1 cellular context compared by ENCODE assay signal in the genomic region with DNA sequence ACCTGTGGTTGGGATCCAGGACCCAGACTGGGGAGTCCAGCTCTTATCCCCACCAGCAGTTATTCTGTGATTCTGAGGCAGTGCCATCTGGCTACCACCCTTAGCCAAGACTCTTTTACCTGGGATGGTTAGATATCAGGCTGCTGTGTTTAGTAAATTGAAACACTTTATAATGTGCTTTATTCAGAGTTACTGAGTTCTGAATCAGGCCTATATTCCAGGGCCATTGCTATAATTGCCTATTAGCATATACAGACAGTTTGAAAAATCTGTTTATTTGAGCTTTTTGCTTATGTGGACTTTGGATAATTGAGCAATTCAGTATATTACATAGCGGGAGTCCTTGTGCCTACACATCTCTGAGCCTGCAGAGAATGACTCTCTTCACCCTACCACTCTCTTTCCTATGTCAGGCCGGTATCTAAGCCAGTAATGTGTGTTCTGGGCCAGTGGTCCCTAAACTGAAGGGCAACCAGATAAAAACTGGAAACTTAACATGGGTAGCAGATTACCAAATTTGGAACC.
TF ChIP-seq lines count a peak whose summit lies in the region.

No MANE protein-coding gene starts in this region.

TF ChIP-seq in endothelial cell of umbilical vein, 7 proteins besides CTCF, POLR2A, EP300 and RAD21 (continued from another document):
- no peak for TF ChIP-seq FOS (IDR thresholded peaks at IDR 0.05; ENCODE audit: borderline replicate concordance, insufficient read depth, low read length)
- TF ChIP-seq JUN (IDR thresholded peaks at IDR 0.05; ENCODE audit: borderline replicate concordance, insufficient read depth, insufficient read length, low read depth): no peak
- TF ChIP-seq MAX (IDR thresholded peaks at IDR 0.05; ENCODE audit: insufficient read depth, insufficient read length): no peak
- TF ChIP-seq GATA2 (IDR thresholded peaks at IDR 0.05; ENCODE audit: insufficient read depth, insufficient read length, low read depth, low read length): no peak
- TF ChIP-seq EZH2 (IDR thresholded peaks at IDR 0.05; ENCODE audit: borderline replicate concordance, low read depth, low read length, severe bottlenecking): no peak
- no peak for TF ChIP-seq POLR2AphosphoS5 (IDR thresholded peaks at IDR 0.05; ENCODE audit: insufficient read depth, low read depth, low read length)
